Comparison of ENCODE assay signal across 1 cellular context in genomic region chr10:83917519-83918506, GRCh38.
A peak's percentile ranks its signal among the peaks of the same experiment; 100 is the strongest.
TF ChIP-seq lines count a peak whose summit lies in the region.

No MANE protein-coding gene starts in this region.

TF ChIP-seq in GM12878, 131 proteins besides CTCF, POLR2A, EP300 and RAD21 (continued from another document):
- TF ChIP-seq, protein P1, sequence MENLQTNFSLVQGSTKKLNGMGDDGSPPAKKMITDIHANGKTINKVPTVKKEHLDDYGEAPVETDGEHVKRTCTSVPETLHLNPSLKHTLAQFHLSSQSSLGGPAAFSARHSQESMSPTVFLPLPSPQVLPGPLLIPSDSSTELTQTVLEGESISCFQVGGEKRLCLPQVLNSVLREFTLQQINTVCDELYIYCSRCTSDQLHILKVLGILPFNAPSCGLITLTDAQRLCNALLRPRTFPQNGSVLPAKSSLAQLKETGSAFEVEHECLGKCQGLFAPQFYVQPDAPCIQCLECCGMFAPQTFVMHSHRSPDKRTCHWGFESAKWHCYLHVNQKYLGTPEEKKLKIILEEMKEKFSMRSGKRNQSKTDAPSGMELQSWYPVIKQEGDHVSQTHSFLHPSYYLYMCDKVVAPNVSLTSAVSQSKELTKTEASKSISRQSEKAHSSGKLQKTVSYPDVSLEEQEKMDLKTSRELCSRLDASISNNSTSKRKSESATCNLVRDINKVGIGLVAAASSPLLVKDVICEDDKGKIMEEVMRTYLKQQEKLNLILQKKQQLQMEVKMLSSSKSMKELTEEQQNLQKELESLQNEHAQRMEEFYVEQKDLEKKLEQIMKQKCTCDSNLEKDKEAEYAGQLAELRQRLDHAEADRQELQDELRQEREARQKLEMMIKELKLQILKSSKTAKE (IDR thresholded peaks at IDR 0.05; ENCODE audit: low read depth, poor library complexity, severe bottlenecking): no peak
- peak; percentile 68; the same call in 1 of the 2 replicates for TF ChIP-seq SPI1 (IDR thresholded peaks at IDR 0.05; ENCODE audit: borderline replicate concordance, insufficient read depth, low read depth, low read length)
- no peak for TF ChIP-seq IRF4 (IDR thresholded peaks at IDR 0.05; ENCODE audit: low read depth, low read length)
- 0 out of 2 replicates have a peak, but pooled peaks have one; percentile 24 for TF ChIP-seq MXI1 (IDR thresholded peaks at IDR 0.05; ENCODE audit: low read depth, low read length)
- TF ChIP-seq STAT1 (conservative IDR thresholded peaks at IDR 0.05): no peak
- TF ChIP-seq, protein P2, sequence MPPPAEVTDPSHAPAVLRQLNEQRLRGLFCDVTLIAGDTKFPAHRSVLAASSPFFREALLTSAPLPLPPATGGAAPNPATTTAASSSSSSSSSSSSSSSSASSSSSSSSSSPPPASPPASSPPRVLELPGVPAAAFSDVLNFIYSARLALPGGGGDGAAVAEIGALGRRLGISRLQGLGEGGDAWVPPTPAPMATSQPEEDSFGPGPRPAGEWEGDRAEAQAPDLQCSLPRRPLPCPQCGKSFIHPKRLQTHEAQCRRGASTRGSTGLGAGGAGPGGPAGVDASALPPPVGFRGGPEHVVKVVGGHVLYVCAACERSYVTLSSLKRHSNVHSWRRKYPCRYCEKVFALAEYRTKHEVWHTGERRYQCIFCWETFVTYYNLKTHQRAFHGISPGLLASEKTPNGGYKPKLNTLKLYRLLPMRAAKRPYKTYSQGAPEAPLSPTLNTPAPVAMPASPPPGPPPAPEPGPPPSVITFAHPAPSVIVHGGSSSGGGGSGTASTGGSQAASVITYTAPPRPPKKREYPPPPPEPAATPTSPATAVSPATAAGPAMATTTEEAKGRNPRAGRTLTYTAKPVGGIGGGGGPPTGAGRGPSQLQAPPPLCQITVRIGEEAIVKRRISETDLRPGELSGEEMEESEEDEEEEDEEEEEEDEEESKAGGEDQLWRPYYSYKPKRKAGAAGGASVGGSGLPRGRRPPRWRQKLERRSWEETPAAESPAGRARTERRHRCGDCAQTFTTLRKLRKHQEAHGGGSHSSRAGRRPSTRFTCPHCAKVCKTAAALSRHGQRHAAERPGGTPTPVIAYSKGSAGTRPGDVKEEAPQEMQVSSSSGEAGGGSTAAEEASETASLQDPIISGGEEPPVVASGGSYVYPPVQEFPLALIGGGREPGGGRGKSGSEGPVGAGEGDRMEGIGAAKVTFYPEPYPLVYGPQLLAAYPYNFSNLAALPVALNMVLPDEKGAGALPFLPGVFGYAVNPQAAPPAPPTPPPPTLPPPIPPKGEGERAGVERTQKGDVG (CRISPR knock-in tag; IDR thresholded peaks at IDR 0.05): no peak
- no peak for TF ChIP-seq POLR2AphosphoS2 (IDR thresholded peaks at IDR 0.05; ENCODE audit: low read depth, low read length)
- no peak for TF ChIP-seq BCL3 (IDR thresholded peaks at IDR 0.05; ENCODE audit: borderline replicate concordance, insufficient read depth, low read depth, low read length, poor library complexity, severe bottlenecking)
- no peak for TF ChIP-seq SREBF1 (IDR thresholded peaks at IDR 0.05; ENCODE audit: low read length)
- TF ChIP-seq BMI1 (IDR thresholded peaks at IDR 0.05; ENCODE audit: borderline replicate concordance): no peak
